28 cellular contexts compared by ENCODE assay signal in the genomic region with DNA sequence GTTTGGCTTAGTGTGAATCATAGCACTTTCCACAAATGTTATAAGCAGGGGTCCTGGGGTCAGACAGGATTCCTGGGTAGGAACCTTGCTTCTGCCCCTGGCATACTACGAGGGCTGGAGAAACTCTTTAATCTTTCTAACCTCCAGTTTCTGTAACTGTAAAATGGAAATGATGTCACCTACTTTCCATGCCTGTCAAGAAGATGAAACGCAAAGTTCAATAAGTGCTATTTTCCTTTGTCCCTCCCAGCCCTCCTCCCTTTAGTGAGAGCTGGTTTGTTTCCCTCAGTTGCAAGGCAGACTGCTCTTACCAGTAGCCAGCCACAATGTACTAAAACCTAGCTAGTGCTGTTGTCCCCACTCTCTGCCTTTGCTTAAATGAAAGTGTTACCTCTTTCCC.
A peak's percentile ranks its signal among the peaks of the same experiment; 100 is the strongest.
DNase-seq lines count a peak whose midpoint lies in the region; ATAC-seq and TF ChIP-seq lines count a peak whose summit lies in the region.
"Had no signal": no experiment of that assay in that cellular context is flagged by ENCODE, and none has a peak within 500 bp of the region (broad histone marks: within the 10 kb centered on the region; RNA-seq: fewer than 3 reads in every experiment).

No MANE protein-coding gene starts in this region.

- no peaks in the 10 kb centered on the region for H3K4me1 Mint-ChIP-seq in GM23338
- no peaks in the 10 kb centered on the region for H3K4me1 Mint-ChIP-seq in natural killer cell
- no peaks in the 10 kb centered on the region for H3K4me1 Mint-ChIP-seq in WTC11
- H3K4me1 Mint-ChIP-seq: B cell had no signal

- H4K91ac ChIP-seq in trophoblast cell (ENCODE audit: low read depth, low read length) = no peak overlapping the region

- no peaks in the 10 kb centered on the region for H3K36me3 Mint-ChIP-seq in GM23338 (ENCODE audit: low read depth)
- H3K36me3 Mint-ChIP-seq in natural killer cell = no peaks in the 10 kb centered on the region
- no peaks in the 10 kb centered on the region for H3K36me3 Mint-ChIP-seq in WTC11
- H3K36me3 Mint-ChIP-seq: CD8-positive, alpha-beta T cell had no signal

- H3K36me3 ChIP-seq in GM23338 (ENCODE audit: insufficient read depth) (no peaks in the 10 kb centered on the region), Loucy (ENCODE audit: insufficient read depth, low read length) (no peaks in the 10 kb centered on the region), hepatocyte (replicated peaks; ENCODE audit: insufficient read depth, low read depth) (no peaks in the 10 kb centered on the region), trophoblast cell (ENCODE audit: control insufficient read depth in 1 of 2, insufficient read depth in 2 of 2, low read length in 2 of 2) (no peaks in the 10 kb centered on the region)
- H3K36me3 ChIP-seq: MG63, SJCRH30 had no signal

- no peak overlapping the region for H2AK5ac ChIP-seq in trophoblast cell (ENCODE audit: low read length)

- POLR2A ChIA-PET in WTC11 (lab: Charles Lee) = no interaction called here

- no peak for TF ChIP-seq CTCF in GM23338 (conservative IDR thresholded peaks at IDR 0.05; ENCODE audit: low read depth in 2 of 2)
- TF ChIP-seq CTCF in Loucy (conservative IDR thresholded peaks at IDR 0.05; ENCODE audit: low read length) = no peak
- no peak for TF ChIP-seq CTCF in hepatocyte (IDR thresholded peaks at IDR 0.05; ENCODE audit: poor library complexity)
- TF ChIP-seq CTCF in natural killer cell (IDR thresholded peaks at IDR 0.05) = no peak
- TF ChIP-seq CTCF in WTC11 (IDR thresholded peaks at IDR 0.05) = no peak

- H3K4me3 ChIP-seq in GM23338 (no peak overlapping the region), Loucy (ENCODE audit: low read length, poor library complexity, severe bottlenecking) (no peak overlapping the region), hepatocyte (no peak overlapping the region), trophoblast cell (ENCODE audit: low read depth, low read length) (no peak overlapping the region)
- H3K4me3 ChIP-seq: MG63, SJCRH30 had no signal

- no peak overlapping the region for H3K27ac Mint-ChIP-seq in GM23338
- no peak overlapping the region for H3K27ac Mint-ChIP-seq in natural killer cell
- H3K27ac Mint-ChIP-seq in WTC11 = no peak overlapping the region
- H3K27ac Mint-ChIP-seq: B cell; CD8-positive, alpha-beta T cell had no signal

- H3K79me1 ChIP-seq in trophoblast cell (ENCODE audit: low read length) = peaks cover 2% of the 10 kb centered on the region

- H2BK12ac ChIP-seq in trophoblast cell (ENCODE audit: low read length) = no peak overlapping the region

- H3K9me3 ChIP-seq in Loucy (ENCODE audit: insufficient read depth, low read depth, low read length) = no peaks in the 10 kb centered on the region
- H3K9me3 ChIP-seq in hepatocyte (ENCODE audit: low read depth) = no peaks in the 10 kb centered on the region
- no peaks in the 10 kb centered on the region for H3K9me3 ChIP-seq in trophoblast cell (ENCODE audit: insufficient read depth, low read depth, low read length)
- H3K9me3 ChIP-seq: Caco-2, MG63, SJCRH30 had no signal

- H3K27ac ChIP-seq in GM23338 (ENCODE audit: low read depth) = no peak overlapping the region
- H3K27ac ChIP-seq in hepatocyte = peak overlapping the region; percentile 42
- H3K27ac ChIP-seq in trophoblast cell (ENCODE audit: low read depth, low read length) = peak overlapping the region; percentile 73
- H3K27ac ChIP-seq: C4-2B, SJCRH30 had no signal

- CTCF ChIA-PET in WTC11 (lab: Charles Lee) = no interaction called here

- H3K4me1 ChIP-seq in GM23338 (ENCODE audit: insufficient read depth) (no peaks in the 10 kb centered on the region), Loucy (ENCODE audit: insufficient read depth, low read length, poor library complexity, severe bottlenecking) (no peaks in the 10 kb centered on the region), hepatocyte (ENCODE audit: insufficient read depth) (no peaks in the 10 kb centered on the region), trophoblast cell (ENCODE audit: control insufficient read depth in 1 of 2, insufficient read depth in 2 of 2, low read length in 2 of 2) (peaks cover 2% of the 10 kb centered on the region in 2 experiments)
- H3K4me1 ChIP-seq: Caco-2 had no signal

- no peaks in the 10 kb centered on the region for H3K27me3 ChIP-seq in GM23338 (ENCODE audit: insufficient read depth)
- H3K27me3 ChIP-seq in Loucy (ENCODE audit: insufficient read depth, low read length, poor library complexity, severe bottlenecking) = no peaks in the 10 kb centered on the region
- H3K27me3 ChIP-seq in hepatocyte = no peaks in the 10 kb centered on the region
- H3K27me3 ChIP-seq in trophoblast cell (ENCODE audit: insufficient read depth, low read length) = no peaks in the 10 kb centered on the region
- H3K27me3 ChIP-seq: MG63, SJCRH30 had no signal

- H3F3A ChIP-seq in GM23338 (replicated peaks; ENCODE audit: low read depth) (no peaks in the 10 kb centered on the region), Loucy (ENCODE audit: low read depth) (no peaks in the 10 kb centered on the region)

- no peak overlapping the region for H3K4ac ChIP-seq in trophoblast cell (ENCODE audit: low read depth, low read length)

- H3K23ac ChIP-seq in trophoblast cell (ENCODE audit: low read length) = no peak overlapping the region

- no peak overlapping the region for H4K12ac ChIP-seq in trophoblast cell (ENCODE audit: low read depth, low read length)

- peaks cover 3% of the 10 kb centered on the region; the same call in 1 of the 2 replicates for H3K9me2 ChIP-seq in GM23338 (ENCODE audit: insufficient read depth)
- H3K9me2 ChIP-seq in Loucy (replicated peaks; ENCODE audit: low read depth, low read length) = no peaks in the 10 kb centered on the region
- H3K9me2 ChIP-seq in hepatocyte (replicated peaks; ENCODE audit: insufficient read depth) = no peaks in the 10 kb centered on the region

- H2BK120ac ChIP-seq in trophoblast cell (ENCODE audit: insufficient read depth, low read length, poor library complexity) = no peak overlapping the region

- DNase-seq in GM23338 (ENCODE audit: low spot score) (no peak), hepatocyte (ENCODE audit: low spot score) (no peak), trophoblast cell (no peak), GM19238 (ENCODE audit: insufficient read length, low spot score) (no peak), natural killer cell (no peak), WTC11 (ENCODE audit: low spot score) (no peak), head of caudate nucleus (no peak)
- DNase-seq: Caco-2; CD8-positive, alpha-beta T cell; DMS79 treated with DMSO at 0.1 percent for 48 hours; HCEC 1CT; KBM-7; MG63; NCI-H1105 treated with DMSO at 0.1 percent for 48 hours; NCI-H146; NCI-H1930; NCI-H2107; NCI-H446 treated with DMSO at 0.1 percent for 48 hours; NCI-H526; NCI-H82; NK-92 treated with Interleukin-12 subunit alpha and Interleukin-12 subunit beta, amount 100 ng/mL, for 24 hours; PC-3; SJCRH30 had no signal

- H3K9ac ChIP-seq in Loucy (ENCODE audit: low read depth, low read length, poor library complexity, severe bottlenecking) (no peak overlapping the region), trophoblast cell (ENCODE audit: low read length) (no peak overlapping the region)

- no peak overlapping the region for H3K14ac ChIP-seq in trophoblast cell (ENCODE audit: low read length)

- H4K8ac ChIP-seq in trophoblast cell (ENCODE audit: low read depth, low read length) = no peak overlapping the region

- H3K18ac ChIP-seq in trophoblast cell (ENCODE audit: low read length) = no peak overlapping the region

- no peak overlapping the region for H3K4me3 Mint-ChIP-seq in GM23338
- H3K4me3 Mint-ChIP-seq in natural killer cell = no peak overlapping the region
- H3K4me3 Mint-ChIP-seq in WTC11 = no peak overlapping the region
- H3K4me3 Mint-ChIP-seq: B cell; CD8-positive, alpha-beta T cell had no signal

- no peak overlapping the region for H2BK5ac ChIP-seq in trophoblast cell (ENCODE audit: low read depth, low read length, poor library complexity)

- no peaks in the 10 kb centered on the region for H4K20me1 ChIP-seq in GM23338 (replicated peaks; ENCODE audit: insufficient read depth)
- H4K20me1 ChIP-seq in Loucy (ENCODE audit: insufficient read depth, low read length, poor library complexity, severe bottlenecking) = no peaks in the 10 kb centered on the region
- H4K20me1 ChIP-seq in hepatocyte (ENCODE audit: insufficient read depth, poor library complexity, severe bottlenecking) = no peaks in the 10 kb centered on the region

- H3K79me2 ChIP-seq in GM23338 (replicated peaks; ENCODE audit: insufficient read depth) (no peaks in the 10 kb centered on the region), Loucy (ENCODE audit: insufficient read depth, low read length) (no peaks in the 10 kb centered on the region), hepatocyte (no peaks in the 10 kb centered on the region), trophoblast cell (ENCODE audit: control insufficient read depth, insufficient read depth, low read length, poor library complexity) (no peaks in the 10 kb centered on the region)

- no peak overlapping the region for H3K4me2 ChIP-seq in GM23338
- H3K4me2 ChIP-seq in Loucy (ENCODE audit: low read depth, low read length, poor library complexity, severe bottlenecking) = no peak overlapping the region
- H3K4me2 ChIP-seq in hepatocyte = no peak overlapping the region
- peak overlapping the region; percentile 22 for H3K4me2 ChIP-seq in trophoblast cell (ENCODE audit: low read length)

- 48% methylated on average over 2 of the region's 2 CpGs for WGBS in hepatocyte (ENCODE audit: low lambda C conversion rate, missing lambda C conversion rate)
- WGBS in trophoblast cell (ENCODE audit: extremely low coverage, insufficient coverage, insufficient read length) = no CpG with 5 or more reads among the region's 2 CpGs

- intact Hi-C loops in natural killer cell (cut with micrococcal nuclease) = no loop called here
- intact Hi-C loops in head of caudate nucleus (cut with DNase I) = no loop called here

- ATAC-seq in GM23338 = no peak
- no peak for ATAC-seq in natural killer cell
- ATAC-seq in WTC11 = no peak
- ATAC-seq: CD8-positive, alpha-beta T cell; PC-3; Right ventricle myocardium inferior; SK-N-SH treated with all-trans-retinoic acid at 6 μM for 48 hours had no signal

- H2AFZ ChIP-seq in GM23338 (peak overlapping the region; percentile 52; the same call in 1 of the 2 replicates), Loucy (ENCODE audit: low read length) (peak overlapping the region; percentile 36; the same call in 1 of the 2 replicates), hepatocyte (no peak overlapping the region), trophoblast cell (ENCODE audit: insufficient read depth, low read length, poor library complexity) (no peak overlapping the region)

- H3K9me3 Mint-ChIP-seq in GM23338 (no peaks in the 10 kb centered on the region), natural killer cell (no peaks in the 10 kb centered on the region), WTC11 (no peaks in the 10 kb centered on the region)
- H3K9me3 Mint-ChIP-seq: CD8-positive, alpha-beta T cell had no signal

- H3K27me3 Mint-ChIP-seq in GM23338 (ENCODE audit: insufficient read depth, low read depth, poor library complexity) = no peaks in the 10 kb centered on the region
- H3K27me3 Mint-ChIP-seq in natural killer cell (ENCODE audit: low read depth in 2 of 2) = peaks cover 4 to 6% of the 10 kb centered on the region in 2 donors
- H3K27me3 Mint-ChIP-seq in WTC11 (ENCODE audit: low read depth) = no peaks in the 10 kb centered on the region

TF ChIP-seq in GM23338, 12 proteins besides CTCF, POLR2A, EP300 and RAD21 (continues in another document):
- TF ChIP-seq ZNF331 (CRISPR knock-in tag; IDR thresholded peaks at IDR 0.05; ENCODE audit: low read depth) = no peak

TF ChIP-seq in WTC11, 78 proteins besides CTCF, POLR2A, EP300 and RAD21 (continues in another document):
- no peak for TF ChIP-seq CREB1 (CRISPR knock-in tag; IDR thresholded peaks at IDR 0.05)

Comparison
In these comparisons a context has a peak if more than half of its experiments do, and no peak if none do; other contexts are left out.
1. H2AFZ ChIP-seq: peak in GM23338 (single experiment) and Loucy (single experiment); none in hepatocyte (single experiment) and trophoblast cell (single experiment).